Comparison of ENCODE assay signal across 13 cellular contexts in genomic region chr19:15201374-15202023, GRCh38. TPM values are rescaled to one million over a fixed set of nuclear protein-coding genes. Genes with fewer than 3 reads are reported as not detected.
A peak's percentile ranks its signal among the peaks of the same experiment; 100 is the strongest.
DNase-seq lines count a peak whose midpoint lies in the region; ATAC-seq and TF ChIP-seq lines count a peak whose summit lies in the region.
"Had no signal": no experiment of that assay in that cellular context is flagged by ENCODE, and none has a peak within 500 bp of the region (broad histone marks: within the 10 kb centered on the region; RNA-seq: fewer than 3 reads in every experiment).

No MANE protein-coding gene starts in this region.

- H3K36me3 ChIP-seq in SK-N-MC (ENCODE audit: insufficient read depth, low read length) (peaks cover 18% of the 10 kb centered on the region), fibroblast of lung (ENCODE audit: control insufficient read depth, insufficient read depth, low read length) (no peaks in the 10 kb centered on the region), skeletal muscle satellite cell (ENCODE audit: insufficient read depth, low read length) (peaks cover 4% of the 10 kb centered on the region), Peyer's patch (no peaks in the 10 kb centered on the region)

- H3K4me2 ChIP-seq in fibroblast of lung (ENCODE audit: extremely low read depth, insufficient read depth, low read length): no peak overlapping the region
- H3K4me2 ChIP-seq in skeletal muscle satellite cell (ENCODE audit: low read length): peak overlapping the region; percentile 89

- ATAC-seq in HG03521 (IDR thresholded peaks at IDR 0.05; ENCODE audit: unreplicated experiment): no peak
- ATAC-seq: K562 had no signal

- no peak overlapping the region for H3K27ac Mint-ChIP-seq in T-helper 2 cell treated with Interferon-gamma antibody and Interleukin-4, amounts not matched to agents 5 μg/mL and 100 μg/mL, for 36 hours

- no peak overlapping the region for H3K27ac ChIP-seq in SK-N-MC
- H3K27ac ChIP-seq in fibroblast of lung (ENCODE audit: insufficient read depth, low read length): no peak overlapping the region
- no peak overlapping the region for H3K27ac ChIP-seq in Peyer's patch

- peak overlapping the region; percentile 44 for H2AFZ ChIP-seq in fibroblast of lung (ENCODE audit: low read length)

- peaks cover 6% of the 10 kb centered on the region for H3K4me1 ChIP-seq in fibroblast of lung (ENCODE audit: control insufficient read depth, extremely low read depth, insufficient read depth, low read length)
- H3K4me1 ChIP-seq in skeletal muscle satellite cell (ENCODE audit: control insufficient read depth, insufficient read depth, low read length): peaks cover 24% of the 10 kb centered on the region
- peaks cover 0 to 21% (median 6%) of the 10 kb centered on the region in 4 donors for H3K4me1 ChIP-seq in Peyer's patch

- H3K4me1 Mint-ChIP-seq in T-helper 2 cell treated with Interferon-gamma antibody and Interleukin-4, amounts not matched to agents 5 μg/mL and 100 μg/mL, for 36 hours (ENCODE audit: low read depth): peaks cover 4% of the 10 kb centered on the region

- no peaks in the 10 kb centered on the region for H3K27me3 ChIP-seq in fibroblast of lung (ENCODE audit: control insufficient read depth, insufficient read depth, low read length)
- no peaks in the 10 kb centered on the region for H3K27me3 ChIP-seq in skeletal muscle satellite cell (ENCODE audit: control insufficient read depth, insufficient read depth, low read length)
- peaks cover 0 to 8% of the 10 kb centered on the region in 2 donors for H3K27me3 ChIP-seq in Peyer's patch
- H3K27me3 ChIP-seq: testis had no signal

- H3K4me3 ChIP-seq in SK-N-MC (peak overlapping the region; percentile 30; the same call in 1 of the 2 replicates), fibroblast of lung (replicated peaks in 1 of 4; ENCODE audit: control extremely low read depth in 1 of 4, insufficient read depth in 1 of 4, low read depth in 3 of 4, low read length in 4 of 4) (peak overlapping the region in 1 of 4 experiments; percentile 42), skeletal muscle satellite cell (ENCODE audit: low read length) (peak overlapping the region; percentile 77), Peyer's patch (no peak overlapping the region)
- H3K4me3 ChIP-seq: K562 had no signal

- no peaks in the 10 kb centered on the region for H4K20me1 ChIP-seq in fibroblast of lung (ENCODE audit: control insufficient read depth, extremely low read depth, insufficient read depth, low read length)

- no peak for TF ChIP-seq POLR2A in Peyer's patch (IDR thresholded peaks at IDR 0.05)

- H3K4me3 Mint-ChIP-seq in T-helper 2 cell treated with Interferon-gamma antibody and Interleukin-4, amounts not matched to agents 5 μg/mL and 100 μg/mL, for 36 hours: peak overlapping the region; percentile 29

- H3K9ac ChIP-seq in SK-N-MC (ENCODE audit: insufficient read length) (no peak overlapping the region), fibroblast of lung (ENCODE audit: insufficient read depth, low read length) (no peak overlapping the region), skeletal muscle satellite cell (ENCODE audit: low read depth, low read length) (no peak overlapping the region)

- no peaks in the 10 kb centered on the region for H3K36me3 Mint-ChIP-seq in T-helper 2 cell treated with Interferon-gamma antibody and Interleukin-4, amounts not matched to agents 5 μg/mL and 100 μg/mL, for 36 hours (ENCODE audit: low read depth)

- no peak for DNase-seq in T-helper 2 cell treated with Interferon-gamma antibody and Interleukin-4, amounts not matched to agents 5 μg/mL and 100 μg/mL, for 36 hours (ENCODE audit: low spot score)
- DNase-seq in T-helper 2 cell: no peak
- no peak for DNase-seq in SK-N-MC (ENCODE audit: low read depth, low spot score)
- DNase-seq in fibroblast of lung (ENCODE audit: low read depth in 2 of 2): no peak
- no peak for DNase-seq in NCI-H1436 (lab: John Stamatoyannopoulos, UW)
- no peak for DNase-seq in Peyer's patch
- DNase-seq: NCI-H510A treated with DMSO at 0.1 percent for 48 hours, T-helper 1 cell, testis had no signal

- H3K9me3 Mint-ChIP-seq in T-helper 2 cell treated with Interferon-gamma antibody and Interleukin-4, amounts not matched to agents 5 μg/mL and 100 μg/mL, for 36 hours: no peaks in the 10 kb centered on the region

- H3K9me3 ChIP-seq in SK-N-MC (ENCODE audit: low read depth, low read length) (no peaks in the 10 kb centered on the region), fibroblast of lung (ENCODE audit: control insufficient read depth, insufficient read depth, low read depth, low read length) (no peaks in the 10 kb centered on the region), skeletal muscle satellite cell (replicated peaks; ENCODE audit: low read length) (no peaks in the 10 kb centered on the region), Peyer's patch (no peaks in the 10 kb centered on the region)
- H3K9me3 ChIP-seq: testis had no signal

- peaks cover 50% of the 10 kb centered on the region for H3K27me3 Mint-ChIP-seq in T-helper 2 cell treated with Interferon-gamma antibody and Interleukin-4, amounts not matched to agents 5 μg/mL and 100 μg/mL, for 36 hours (ENCODE audit: low read depth)

- H3K79me2 ChIP-seq in fibroblast of lung (ENCODE audit: control insufficient read depth, insufficient read depth, low read length): no peaks in the 10 kb centered on the region

- no peak for TF ChIP-seq CTCF in fibroblast of lung (conservative IDR thresholded peaks at IDR 0.05 in 1 of 2, IDR thresholded peaks at IDR 0.05 in 1 of 2; ENCODE audit: low read depth in 1 of 2, low read length in 2 of 2)
- TF ChIP-seq CTCF in Peyer's patch (IDR thresholded peaks at IDR 0.05): no peak

RNA-seq across cellular contexts. Expression of gene NOTCH3, which starts 0.7 kb away (rescaled TPM):
- 18.2 and 26.4 TPM in 2 replicates for total RNA-seq in fibroblast of lung
- 3.9 and 42.6 TPM in 2 replicates for polyA plus RNA-seq in fibroblast of lung
- 7.1 and 75.2 TPM in 2 replicates for polyA plus RNA-seq in fibroblast of lung (2012)
- polyA minus RNA-seq in fibroblast of lung (ENCODE audit: low replicate concordance): 20.5 and 355 TPM in 2 replicates
- 40.3 and 65.3 TPM in 2 replicates for total RNA-seq in skeletal muscle satellite cell (2012; rRNA removed)
- 10 to 100 TPM in 2 of 4 donors, 1 to 10 TPM in 2; 2.6 to 16.5 (median 8.9) TPM for total RNA-seq in Peyer's patch

RNA-seq across cellular contexts. Expression of gene EPHX3, which starts 30.7 kb away (rescaled TPM):
- total RNA-seq in fibroblast of lung (under 0.01 TPM in 2 replicates), Peyer's patch (not detected)
- polyA plus RNA-seq in fibroblast of lung: 0.05 and 0.07 TPM in 2 replicates
- not detected in 2 replicates for polyA plus RNA-seq in fibroblast of lung (2012)
- polyA minus RNA-seq in fibroblast of lung (ENCODE audit: low replicate concordance): not detected in 2 replicates
- total RNA-seq in skeletal muscle satellite cell (2012; rRNA removed): under 0.01 TPM in 1 of 2 replicates, not detected in the other
- total RNA-seq: lung microvascular endothelial cell had no signal
- polyA plus RNA-seq: K562 had no signal

Comparison
In these comparisons a context has a peak if more than half of its experiments do, and no peak if none do; other contexts are left out.
1. H3K4me3 ChIP-seq: peak in SK-N-MC (single experiment) and skeletal muscle satellite cell (single experiment); none in Peyer's patch (0 of 4).